8 cellular contexts compared by ENCODE assay signal in the genomic region with DNA sequence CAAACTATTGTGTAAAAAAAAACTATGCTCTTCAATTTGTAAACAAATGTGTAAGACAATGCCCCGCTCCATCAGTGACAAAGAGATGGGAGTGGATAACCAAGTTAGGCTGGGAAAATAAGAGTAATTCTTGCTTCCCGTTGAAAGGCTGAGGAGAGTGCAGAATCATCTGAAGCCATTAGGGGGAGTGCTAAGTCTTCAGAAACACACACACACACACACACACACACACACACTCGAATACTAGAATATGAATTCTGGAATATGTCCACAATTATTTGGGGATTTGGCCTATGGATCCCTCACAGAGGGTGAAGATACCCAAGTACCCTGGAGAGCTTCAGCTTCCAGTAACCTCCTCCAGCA. TPM values are rescaled to one million over a fixed set of nuclear protein-coding genes. Genes with fewer than 3 reads are reported as not detected.
DNase-seq lines count a peak whose midpoint lies in the region; ATAC-seq and TF ChIP-seq lines count a peak whose summit lies in the region.

No MANE protein-coding gene starts in this region.

- H3K9ac ChIP-seq in SK-N-MC (ENCODE audit: insufficient read length): no peak overlapping the region

- DNase-seq in AG20443 (ENCODE audit: low spot score) (peak; percentile 71), M059J (ENCODE audit: low read depth) (peak; percentile 79), SK-N-MC (ENCODE audit: low read depth, low spot score) (peak; percentile 62), fibroblast of pulmonary artery (ENCODE audit: low read depth) (peak; percentile 93), putamen (ENCODE audit: low spot score) (peak; percentile 69), NCI-H187 (lab: John Stamatoyannopoulos, UW) (no peak)
- DNase-seq in stimulated activated CD4-positive, alpha-beta T cell treated with anti-CD3 and anti-CD28 coated beads, Interleukin-2, amount 100 ng/mL, for 24 hours: no peak

- H3K9me3 ChIP-seq in SK-N-MC (ENCODE audit: low read depth, low read length): no peaks in the 10 kb centered on the region

- no peak overlapping the region for H3K4me3 ChIP-seq in SK-N-MC
- H3K4me3 ChIP-seq in fibroblast of pulmonary artery (replicated peaks; ENCODE audit: low read depth, low read length): no peak overlapping the region

- ATAC-seq in GM18499 (IDR thresholded peaks at IDR 0.05; ENCODE audit: insufficient read depth, unreplicated experiment): peak; percentile 22

- H3K36me3 ChIP-seq in SK-N-MC (ENCODE audit: insufficient read depth, low read length): no peaks in the 10 kb centered on the region

- H3K27ac ChIP-seq in SK-N-MC: no peak overlapping the region

- peak; percentile 79 for TF ChIP-seq CTCF in fibroblast of pulmonary artery (IDR thresholded peaks at IDR 0.05; ENCODE audit: low read length, missing control alignments)

RNA-seq across cellular contexts. Expression of gene ROBO3, which starts 27.8 kb away (rescaled TPM):
- total RNA-seq in M059J (2014; rRNA removed; shearing (Covaris generic)): 2.7 and 7.0 TPM in 2 replicates

RNA-seq across cellular contexts. Expression of gene MSANTD2, which starts 37.3 kb away (rescaled TPM):
- total RNA-seq in M059J (2014; rRNA removed; shearing (Covaris generic)): 10.8 and 14.1 TPM in 2 replicates

Comparison
In these comparisons a context has a peak if more than half of its experiments do, and no peak if none do; other contexts are left out.
1. DNase-seq: peak in AG20443 (single experiment), M059J (single experiment), SK-N-MC (single experiment), fibroblast of pulmonary artery (single experiment) and putamen (single experiment); none in NCI-H187 (0 of 2) and stimulated activated CD4-positive, alpha-beta T cell treated with anti-CD3 and anti-CD28 coated beads, Interleukin-2, amount 100 ng/mL, for 24 hours (0 of 2).